Comparison of ENCODE assay signal across 12 cellular contexts in genomic region chr3:177069514-177070329, GRCh38.
DNase-seq lines count a peak whose midpoint lies in the region; ATAC-seq and TF ChIP-seq lines count a peak whose summit lies in the region.
"Had no signal": no experiment of that assay in that cellular context is flagged by ENCODE, and none has a peak within 500 bp of the region (broad histone marks: within the 10 kb centered on the region; RNA-seq: fewer than 3 reads in every experiment).

No MANE protein-coding gene starts in this region.

- POLR2A ChIA-PET in SK-N-SH (lab: Yijun Ruan, JAX): no interaction called here
- POLR2A ChIA-PET in CD4-positive, alpha-beta memory T cell (lab: Charles Lee; ENCODE audit: partially characterized antibody): no interaction called here

- H3K27ac ChIP-seq in CD4-positive, CD25-positive, alpha-beta regulatory T cell (ENCODE audit: insufficient read depth, low read length, poor library complexity, severe bottlenecking): no peak overlapping the region
- H3K27ac ChIP-seq in SK-N-SH (ENCODE audit: low read depth in 2 of 2, low read length in 1 of 2) (peak overlapping the region in 1 of 2 experiments; percentile 34; a peak in 1 of 4 replicates), fibroblast of lung (ENCODE audit: insufficient read depth, low read length) (no peak overlapping the region), dorsolateral prefrontal cortex (no peak overlapping the region)
- no peak overlapping the region for H3K27ac ChIP-seq in CD4-positive, alpha-beta memory T cell (ENCODE audit: low read depth, low read length)

- CTCF ChIA-PET in SK-N-SH (lab: Yijun Ruan, JAX): interaction anchor here (1.2 to 1.8 kb wide), 3 partner anchors 9 to 18 kb away, joined by 3 to 6 read pairs (median 4); no protein-coding TSS in a partner anchor
- CTCF ChIA-PET in CD4-positive, alpha-beta memory T cell (lab: Charles Lee; ENCODE audit: partially characterized antibody): interaction anchor here (1.2 kb wide), 1 partner anchor 12 kb away, joined by 3 read pairs; no protein-coding TSS in a partner anchor

- H3F3A ChIP-seq in SK-N-SH (replicated peaks; ENCODE audit: insufficient read depth): peaks cover 4% of the 10 kb centered on the region

- no peaks in the 10 kb centered on the region for H3K27me3 ChIP-seq in CD4-positive, CD25-positive, alpha-beta regulatory T cell (ENCODE audit: control insufficient read depth, insufficient read depth, low read length)
- H3K27me3 ChIP-seq in SK-N-SH (ENCODE audit: insufficient read depth): no peaks in the 10 kb centered on the region
- no peaks in the 10 kb centered on the region for H3K27me3 ChIP-seq in fibroblast of lung (ENCODE audit: control insufficient read depth, insufficient read depth, low read length)
- H3K27me3 ChIP-seq in CD4-positive, alpha-beta memory T cell (ENCODE audit: insufficient read depth, low read length): no peaks in the 10 kb centered on the region
- no peaks in the 10 kb centered on the region for H3K27me3 ChIP-seq in dorsolateral prefrontal cortex

- no peak overlapping the region for H3K4me3 ChIP-seq in CD4-positive, CD25-positive, alpha-beta regulatory T cell (ENCODE audit: low read depth, low read length)
- H3K4me3 ChIP-seq in SK-N-SH (ENCODE audit: low read depth in 2 of 2, low read length in 1 of 2) (no peak overlapping the region), fibroblast of lung (replicated peaks in 1 of 4; ENCODE audit: control extremely low read depth in 1 of 4, insufficient read depth in 1 of 4, low read depth in 3 of 4, low read length in 4 of 4) (no peak overlapping the region), dorsolateral prefrontal cortex (no peak overlapping the region)
- H3K4me3 ChIP-seq in CD4-positive, alpha-beta memory T cell (ENCODE audit: low read length in 2 of 2): no peak overlapping the region

- DNase-seq in A172 (ENCODE audit: low spot score) (peak; percentile 65), SK-N-SH (no peak), fibroblast of lung (ENCODE audit: low read depth in 2 of 2) (peak; percentile 59 to 72), T-helper 9 cell (no peak), dorsolateral prefrontal cortex (no peak)
- no peak for DNase-seq in CD4-positive, CD25-positive, alpha-beta regulatory T cell
- DNase-seq in CD4-positive, alpha-beta memory T cell: no peak
- DNase-seq: activated effector memory CD4-positive, alpha-beta T cell treated with anti-CD3 and anti-CD28 coated beads, Interleukin-2, amount 50 U/mL, for 16 hours; DMS 273 treated with DMSO at 0.1 percent for 48 hours; effector CD4-positive, alpha-beta T cell had no signal

- H2AFZ ChIP-seq in SK-N-SH (ENCODE audit: low read depth) (no peak overlapping the region), fibroblast of lung (ENCODE audit: low read length) (no peak overlapping the region)

- H3K4me2 ChIP-seq in SK-N-SH: no peak overlapping the region
- H3K4me2 ChIP-seq in fibroblast of lung (ENCODE audit: extremely low read depth, insufficient read depth, low read length): no peak overlapping the region

- no peaks in the 10 kb centered on the region for H3K27me3 Mint-ChIP-seq in CD4-positive, CD25-positive, alpha-beta regulatory T cell
- H3K27me3 Mint-ChIP-seq in CD4-positive, alpha-beta memory T cell: no peaks in the 10 kb centered on the region

- ATAC-seq in CD4-positive, CD25-positive, alpha-beta regulatory T cell (ENCODE audit: low read depth in 2 of 2): no peak
- no peak for ATAC-seq in GM21381 (IDR thresholded peaks at IDR 0.05; ENCODE audit: unreplicated experiment)
- ATAC-seq: Right ventricle myocardium inferior had no signal

- no peak for TF ChIP-seq EP300 in SK-N-SH (IDR thresholded peaks at IDR 0.05; ENCODE audit: borderline replicate concordance in 1 of 2, low read depth in 1 of 2, low read length in 1 of 2)

- TF ChIP-seq CTCF in SK-N-SH (IDR thresholded peaks at IDR 0.05) (no peak), fibroblast of lung (conservative IDR thresholded peaks at IDR 0.05 in 1 of 2, IDR thresholded peaks at IDR 0.05 in 1 of 2; ENCODE audit: low read depth in 1 of 2, low read length in 2 of 2) (no peak), dorsolateral prefrontal cortex (IDR thresholded peaks at IDR 0.05 in 54 of 56, conservative IDR thresholded peaks at IDR 0.05 in 2 of 56; ENCODE audit: low read depth in 1 of 56, partially characterized antibody in 56 of 56) (no peak)

- no peak for TF ChIP-seq RAD21 in SK-N-SH (IDR thresholded peaks at IDR 0.05; ENCODE audit: low read length)

- H3K9me3 Mint-ChIP-seq in CD4-positive, CD25-positive, alpha-beta regulatory T cell: peaks cover 0 to 1% (median 0%) of the 10 kb centered on the region in 7 donors
- no peaks in the 10 kb centered on the region for H3K9me3 Mint-ChIP-seq in CD4-positive, alpha-beta memory T cell

- H3K4me1 Mint-ChIP-seq in CD4-positive, CD25-positive, alpha-beta regulatory T cell: peaks cover 55 to 76% (median 62%) of the 10 kb centered on the region in 4 donors
- peaks cover 43 to 80% (median 61%) of the 10 kb centered on the region in 4 donors for H3K4me1 Mint-ChIP-seq in CD4-positive, alpha-beta memory T cell

- peaks cover 1% of the 10 kb centered on the region for H3K36me3 ChIP-seq in CD4-positive, CD25-positive, alpha-beta regulatory T cell (ENCODE audit: control insufficient read depth, insufficient read depth, low read length)
- H3K36me3 ChIP-seq in SK-N-SH (replicated peaks in 1 of 2; ENCODE audit: control insufficient read depth in 1 of 2, insufficient read depth in 2 of 2, low read length in 1 of 2) (peaks cover 0 to 19% of the 10 kb centered on the region in 2 experiments), fibroblast of lung (ENCODE audit: control insufficient read depth, insufficient read depth, low read length) (no peaks in the 10 kb centered on the region)
- H3K36me3 ChIP-seq in CD4-positive, alpha-beta memory T cell (ENCODE audit: insufficient read depth, low read length): no peaks in the 10 kb centered on the region

- intact Hi-C loops in CD4-positive, alpha-beta memory T cell (cut with micrococcal nuclease): no loop called here
- intact Hi-C loops in dorsolateral prefrontal cortex (cut with DNase I): no loop called here

- no peaks in the 10 kb centered on the region for H3K9me2 ChIP-seq in SK-N-SH

- H3K9ac ChIP-seq in SK-N-SH: no peak overlapping the region
- H3K9ac ChIP-seq in fibroblast of lung (ENCODE audit: insufficient read depth, low read length): no peak overlapping the region

- peak overlapping the region in 2 of 3 donors; percentile 46 to 88 for H3K27ac Mint-ChIP-seq in CD4-positive, CD25-positive, alpha-beta regulatory T cell
- peak overlapping the region in 2 of 7 donors; percentile 75 to 88 for H3K27ac Mint-ChIP-seq in CD4-positive, alpha-beta memory T cell

- H4K20me1 ChIP-seq in SK-N-SH (ENCODE audit: insufficient read depth) (peaks cover 64% of the 10 kb centered on the region), fibroblast of lung (ENCODE audit: control insufficient read depth, extremely low read depth, insufficient read depth, low read length) (no peaks in the 10 kb centered on the region)

- peak overlapping the region in 2 of 4 donors; percentile 13 to 68 for H3K4me3 Mint-ChIP-seq in CD4-positive, CD25-positive, alpha-beta regulatory T cell
- peak overlapping the region in 2 of 8 donors; percentile 10 to 40 for H3K4me3 Mint-ChIP-seq in CD4-positive, alpha-beta memory T cell

- WGBS in SK-N-SH (ENCODE audit: low lambda C conversion rate): 94% methylated on average over 6 of the region's 6 CpGs

- peaks cover 11% of the 10 kb centered on the region for H3K36me3 Mint-ChIP-seq in CD4-positive, CD25-positive, alpha-beta regulatory T cell
- H3K36me3 Mint-ChIP-seq in CD4-positive, alpha-beta memory T cell: peaks cover 8 to 17% of the 10 kb centered on the region in 2 donors

- H3K79me2 ChIP-seq in SK-N-SH (ENCODE audit: insufficient read depth) (peaks cover 95% of the 10 kb centered on the region), fibroblast of lung (ENCODE audit: control insufficient read depth, insufficient read depth, low read length) (peaks cover 46% of the 10 kb centered on the region)

- H3K9me3 ChIP-seq in CD4-positive, CD25-positive, alpha-beta regulatory T cell (ENCODE audit: control insufficient read depth in 2 of 2, low read length in 2 of 2): no peaks in the 10 kb centered on the region
- H3K9me3 ChIP-seq in SK-N-SH (no peaks in the 10 kb centered on the region), fibroblast of lung (ENCODE audit: control insufficient read depth, insufficient read depth, low read depth, low read length) (no peaks in the 10 kb centered on the region)
- H3K9me3 ChIP-seq in CD4-positive, alpha-beta memory T cell (ENCODE audit: control insufficient read depth in 1 of 2, low read length in 2 of 2): no peaks in the 10 kb centered on the region

- H3K4me1 ChIP-seq in CD4-positive, CD25-positive, alpha-beta regulatory T cell (ENCODE audit: control insufficient read depth, insufficient read depth, low read length, poor library complexity, severe bottlenecking): peaks cover 36% of the 10 kb centered on the region
- H3K4me1 ChIP-seq in SK-N-SH (ENCODE audit: control insufficient read depth in 1 of 2, insufficient read depth in 2 of 2, low read depth in 1 of 2, low read length in 1 of 2) (peaks cover 2 to 26% of the 10 kb centered on the region in 2 experiments; a peak in 3 of 4 replicates), fibroblast of lung (ENCODE audit: control insufficient read depth, extremely low read depth, insufficient read depth, low read length) (peaks cover 2% of the 10 kb centered on the region)
- H3K4me1 ChIP-seq in CD4-positive, alpha-beta memory T cell (ENCODE audit: insufficient read depth, low read length): peaks cover 50% of the 10 kb centered on the region

TF ChIP-seq in SK-N-SH, 30 proteins besides CTCF, POLR2A, EP300 and RAD21:
- peak; percentile 23; the same call in 1 of the 2 replicates for TF ChIP-seq PBX3 (IDR thresholded peaks at IDR 0.05)
- TF ChIP-seq NRF1 (IDR thresholded peaks at IDR 0.05; ENCODE audit: low read depth, low read length): no peak
- no peak for TF ChIP-seq CHD2 (IDR thresholded peaks at IDR 0.05; ENCODE audit: low read length, partially characterized antibody)
- no peak for TF ChIP-seq YY1 (IDR thresholded peaks at IDR 0.05; ENCODE audit: low read depth)

Comparison
In these comparisons a context has a peak if more than half of its experiments do, and no peak if none do; other contexts are left out.
1. DNase-seq: peak in A172 (single experiment) and fibroblast of lung (2 of 2); none in CD4-positive, CD25-positive, alpha-beta regulatory T cell (0 of 3), SK-N-SH (single experiment), T-helper 9 cell (single experiment), CD4-positive, alpha-beta memory T cell (0 of 5) and dorsolateral prefrontal cortex (0 of 10).